In the genomic region with DNA sequence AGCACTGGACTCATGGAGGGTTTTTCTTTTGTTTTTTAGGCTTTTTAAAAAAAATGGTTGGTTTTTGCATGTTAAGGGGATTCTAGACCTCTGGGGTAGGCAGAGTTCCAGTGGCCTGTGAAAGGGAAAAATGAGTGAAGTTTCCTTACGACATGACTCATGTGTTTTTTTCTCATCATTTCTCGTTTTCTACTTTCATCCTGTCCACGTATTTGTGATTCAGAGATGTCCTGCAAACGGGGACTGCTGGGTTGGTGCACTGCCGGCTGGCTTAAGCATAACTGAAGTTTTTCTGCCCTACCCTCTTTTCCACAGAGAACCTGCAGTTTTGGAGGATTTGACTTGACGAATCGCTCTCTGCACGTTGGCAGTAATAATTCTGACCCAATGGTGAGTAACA, we compare ENCODE assay signal across 10 cellular contexts.
A peak's percentile ranks its signal among the peaks of the same experiment; 100 is the strongest.
DNase-seq lines count a peak whose midpoint lies in the region; ATAC-seq and TF ChIP-seq lines count a peak whose summit lies in the region.
"Had no signal": no experiment of that assay in that cellular context is flagged by ENCODE, and none has a peak within 500 bp of the region (broad histone marks: within the 10 kb centered on the region; RNA-seq: fewer than 3 reads in every experiment).

No MANE protein-coding gene starts in this region.

- H3K27me3 ChIP-seq in body of pancreas, result no peaks in the 10 kb centered on the region

- ATAC-seq in body of pancreas (no peak), HG03565 (IDR thresholded peaks at IDR 0.05; ENCODE audit: unreplicated experiment) (no peak)
- ATAC-seq: left lobe of liver had no signal

- TF ChIP-seq CTCF in chondrocyte (IDR thresholded peaks at IDR 0.05) (no peak), body of pancreas (IDR thresholded peaks at IDR 0.05) (no peak), GM13977 (IDR thresholded peaks at IDR 0.05; ENCODE audit: extremely low read depth, insufficient read depth, missing control alignments) (no peak), GM13976 (IDR thresholded peaks at IDR 0.05; ENCODE audit: borderline replicate concordance, control extremely low read depth, extremely low read depth, insufficient read depth, missing control alignments) (no peak)

- in situ Hi-C loops in GM13977 (cut with MboI; ENCODE audit: low pct_unique_long_range_greater_than_20kb, low sequenced_read_pairs, unreplicated experiment) (no loop called here), GM13976 (cut with MboI; ENCODE audit: low sequenced_read_pairs, unreplicated experiment) (no loop called here)

- peaks cover 23% of the 10 kb centered on the region for H3K36me3 Mint-ChIP-seq in chondrocyte (ENCODE audit: low read depth)

- 81 to 88% methylated on average over 8 of the region's 8 CpGs for WGBS in body of pancreas, 2 donors

- no peaks in the 10 kb centered on the region for H3K27me3 Mint-ChIP-seq in chondrocyte (ENCODE audit: low read depth)

- intact Hi-C loops in body of pancreas (cut with DNase I), result no loop called here

- H3K4me3 Mint-ChIP-seq in chondrocyte (ENCODE audit: unreplicated experiment), result peak overlapping the region; percentile 43

- peaks cover 14% of the 10 kb centered on the region for H3K4me1 ChIP-seq in body of pancreas

- no peak overlapping the region for H3K27ac ChIP-seq in body of pancreas

- H3K9me3 Mint-ChIP-seq in chondrocyte (ENCODE audit: low read depth), result no peaks in the 10 kb centered on the region

- TF ChIP-seq POLR2A in body of pancreas (IDR thresholded peaks at IDR 0.05), result no peak

- no peak overlapping the region for H3K4me3 ChIP-seq in body of pancreas

- DNase-seq in AG08396 (ENCODE audit: low spot score), result peak; percentile 49
- peak; percentile 81 for DNase-seq in HS-5 (ENCODE audit: low read depth)
- no peak for DNase-seq in chondrocyte (ENCODE audit: low spot score)
- DNase-seq in myocyte (ENCODE audit: low read depth), result peak; percentile 65
- no peak for DNase-seq in body of pancreas
- no peak for DNase-seq in GM13977 (ENCODE audit: low spot score)
- no peak for DNase-seq in GM13976 (ENCODE audit: low spot score)
- DNase-seq: cerebellar nuclear complex had no signal

- H3K4me1 Mint-ChIP-seq in chondrocyte (ENCODE audit: low read depth), result peaks cover 75% of the 10 kb centered on the region

- H3K27ac Mint-ChIP-seq in chondrocyte (ENCODE audit: unreplicated experiment), result peak overlapping the region; percentile 95

- peaks cover 0 to 2% of the 10 kb centered on the region in 2 donors for H3K36me3 ChIP-seq in body of pancreas (replicated peaks in 1 of 2; ENCODE audit: insufficient read depth in 1 of 2, low read depth in 2 of 2)

- H3K9me3 ChIP-seq in body of pancreas, result no peaks in the 10 kb centered on the region

Comparison
In these comparisons a context has a peak if more than half of its experiments do, and no peak if none do; other contexts are left out.
1. DNase-seq: peak in AG08396 (single experiment), HS-5 (single experiment) and myocyte (single experiment); none in chondrocyte (single experiment), body of pancreas (0 of 4), GM13977 (single experiment) and GM13976 (single experiment).